10 cellular contexts compared by ENCODE assay signal in genomic region chr5:151463137-151464029, GRCh38. TPM values are rescaled to one million over a fixed set of nuclear protein-coding genes. Genes with fewer than 3 reads are reported as not detected.
DNase-seq lines count a peak whose midpoint lies in the region; ATAC-seq and TF ChIP-seq lines count a peak whose summit lies in the region.
"Had no signal": no experiment of that assay in that cellular context is flagged by ENCODE, and none has a peak within 500 bp of the region (broad histone marks: within the 10 kb centered on the region; RNA-seq: fewer than 3 reads in every experiment).

No MANE protein-coding gene starts in this region.

- no peak for ATAC-seq in GM18498 (IDR thresholded peaks at IDR 0.05; ENCODE audit: unreplicated experiment)

- H3K27ac ChIP-seq in brain microvascular endothelial cell = no peak overlapping the region
- H3K27ac ChIP-seq in liver (ENCODE audit: low read depth in 1 of 2, low read length in 2 of 2) = no peak overlapping the region
- no peak overlapping the region for H3K27ac ChIP-seq in SJCRH30

- no peaks in the 10 kb centered on the region for H3K9me3 ChIP-seq in liver (ENCODE audit: control insufficient read depth in 4 of 4, low read length in 3 of 4)
- H3K9me3 ChIP-seq in SJCRH30 (replicated peaks) = no peaks in the 10 kb centered on the region

- H3K9ac ChIP-seq in liver (ENCODE audit: low read depth in 1 of 2, low read length in 2 of 2) = no peak overlapping the region

- in situ Hi-C loops in brain microvascular endothelial cell (cut with HindIII; ENCODE audit: low pct_ligation_motif_present, low sequenced_read_pairs) = no loop called here

- CTCF ChIA-PET in HEK293T (lab: Yijun Ruan, JAX) = interaction anchor here (0.7 to 1.9 kb wide), 8 partner anchors 9 to 189 kb away, joined by 3 to 9 read pairs (median 4); partner anchors contain the start of gene SLC36A1

- no peaks in the 10 kb centered on the region for H3K27me3 ChIP-seq in brain microvascular endothelial cell (replicated peaks)
- H3K27me3 ChIP-seq in liver (ENCODE audit: control insufficient read depth in 4 of 4, insufficient read depth in 4 of 4, low read length in 3 of 4) = no peaks in the 10 kb centered on the region
- H3K27me3 ChIP-seq in SJCRH30 = no peaks in the 10 kb centered on the region

- H3K4me1 ChIP-seq in liver (ENCODE audit: control insufficient read depth in 4 of 4, insufficient read depth in 4 of 4, low read length in 3 of 4) (no peaks in the 10 kb centered on the region), SJCRH30 (no peaks in the 10 kb centered on the region)

- TF ChIP-seq RAD21 in liver (IDR thresholded peaks at IDR 0.05) = peak; percentile 36 to 69

- POLR2A ChIA-PET in HEK293T (lab: Yijun Ruan, JAX) = interaction anchor here (0.8 kb wide), 1 partner anchor 23 kb away, joined by 3 read pairs; no protein-coding TSS in a partner anchor

- TF ChIP-seq CTCF in AG09309 (IDR thresholded peaks at IDR 0.05; ENCODE audit: control insufficient read depth, insufficient read depth, low read depth, low read length, missing control alignments) (peak; percentile 31), brain microvascular endothelial cell (IDR thresholded peaks at IDR 0.05; ENCODE audit: low read depth, low read length, missing control alignments) (peak; percentile 69), liver (IDR thresholded peaks at IDR 0.05; ENCODE audit: low read depth, low read length, missing input control) (peak; percentile 32)

- no peak overlapping the region for H3K4me3 ChIP-seq in AG09309 (ENCODE audit: control insufficient read depth, low read depth, low read length)
- H3K4me3 ChIP-seq in brain microvascular endothelial cell (ENCODE audit: low read depth, low read length) = no peak overlapping the region
- H3K4me3 ChIP-seq in liver (ENCODE audit: low read depth in 1 of 3, low read length in 3 of 3) = no peak overlapping the region
- no peak overlapping the region for H3K4me3 ChIP-seq in SJCRH30

- WGBS in liver = 61% methylated on average over 5 of the region's 5 CpGs

- DNase-seq in AG09309 (ENCODE audit: low read depth) (no peak), HEK293T (ENCODE audit: extremely low spot score) (peak; percentile 22), brain microvascular endothelial cell (no peak), NCI-H2081 (lab: John Stamatoyannopoulos, UW) (no peak), SJCRH30 (no peak), midbrain (lab: John Stamatoyannopoulos, UW) (no peak)
- DNase-seq: stimulated activated CD4-positive, alpha-beta T cell treated with anti-CD3 and anti-CD28 coated beads, Interleukin-2, amount 100 ng/mL, for 48 hours; T-helper 9 cell had no signal

- peaks cover 26% of the 10 kb centered on the region for H3K36me3 ChIP-seq in brain microvascular endothelial cell (replicated peaks)
- H3K36me3 ChIP-seq in liver (ENCODE audit: control insufficient read depth in 4 of 4, insufficient read depth in 3 of 4, low read depth in 1 of 4, low read length in 3 of 4) = peaks cover 3 to 11% (median 5%) of the 10 kb centered on the region in 4 donors
- H3K36me3 ChIP-seq in SJCRH30 = no peaks in the 10 kb centered on the region; the same call in 1 of the 2 replicates

TF ChIP-seq in HEK293T, 16 proteins besides CTCF, POLR2A, EP300 and RAD21:
- no peak for TF ChIP-seq LEF1 (IDR thresholded peaks at IDR 0.05; ENCODE audit: borderline replicate concordance)
- TF ChIP-seq CTBP1 (IDR thresholded peaks at IDR 0.05; ENCODE audit: borderline replicate concordance) = no peak
- no peak for TF ChIP-seq PKNOX1 (IDR thresholded peaks at IDR 0.05)
- TF ChIP-seq TARDBP (IDR thresholded peaks at IDR 0.05) = no peak
- TF ChIP-seq BHLHE40 (IDR thresholded peaks at IDR 0.05; ENCODE audit: borderline replicate concordance) = no peak
- TF ChIP-seq SUZ12 (IDR thresholded peaks at IDR 0.05) = no peak

TF ChIP-seq in liver, 16 proteins besides CTCF, POLR2A, EP300 and RAD21:
- no peak for TF ChIP-seq TAF1 (conservative IDR thresholded peaks at IDR 0.05)
- TF ChIP-seq HNF4A (conservative IDR thresholded peaks at IDR 0.05) = peak in 1 of 2 donors; percentile 15

RNA-seq across cellular contexts. Expression of gene SLC36A1, which starts 16.0 kb away (rescaled TPM):
- 10 to 100 TPM in 1 of 2 donors, 1 to 10 TPM in 1; 3.9 to 18.8 TPM for total RNA-seq in liver
- 1 to 10 TPM; 1.6 to 2.9 TPM for polyA plus RNA-seq in liver
- 9.0 and 9.1 TPM in 2 replicates for total RNA-seq in SJCRH30 (2014; rRNA removed; shearing (Covaris generic))
